Comparison of ENCODE assay signal across 8 cellular contexts in genomic region chr7:38358273-38358766, GRCh38.
DNase-seq lines count a peak whose midpoint lies in the region; ATAC-seq lines count a peak whose summit lies in the region.
"Not testable (repeated sequence)": the region's sequence is repeated elsewhere in the genome, so short reads cannot be mapped to it uniquely, and the experiment has no call there.

No MANE protein-coding gene starts in this region.

- DNase-seq in DMS53 (lab: John Stamatoyannopoulos, UW) (peak; percentile 50), dermis blood vessel endothelial cell (peak; percentile 72)
- not testable (repeated sequence) for DNase-seq in T-helper 17 cell
- DNase-seq in activated T-cell treated with anti-CD3 and anti-CD28 coated beads, Interleukin-2, amount 50 U/mL, for 48 hours: peak; percentile 57 to 64
- DNase-seq in stimulated activated naive CD4-positive, alpha-beta T cell treated with Interleukin-2 at 50 U/mL for 16 hours (lab: John Stamatoyannopoulos, UW): peak; percentile 48

- peaks cover 23% of the 10 kb centered on the region for H3K36me3 ChIP-seq in KOPT-K1 (ENCODE audit: insufficient read depth, low read length)

- H3K27ac Mint-ChIP-seq in T-helper 17 cell: peak overlapping the region; percentile 98

- not testable (repeated sequence) for H3K9me3 ChIP-seq in KOPT-K1 (ENCODE audit: insufficient read depth, low read length, poor library complexity, severe bottlenecking); T-helper 17 cell (ENCODE audit: control insufficient read depth, low read length, poor library complexity, severe bottlenecking); mononuclear cell (ENCODE audit: low read depth, low read length)

- H3K4me1 Mint-ChIP-seq in T-helper 17 cell: peaks cover 48% of the 10 kb centered on the region

- not testable (repeated sequence) for H3K27me3 ChIP-seq in mononuclear cell (ENCODE audit: insufficient read depth, low read length)

- not testable (repeated sequence) for H3K36me3 Mint-ChIP-seq in T-helper 17 cell (ENCODE audit: low read depth)

- ATAC-seq in GM21423 (IDR thresholded peaks at IDR 0.05; ENCODE audit: unreplicated experiment) (peak; percentile 18), T-helper 17 cell (peak; percentile 43)

- H3K4me3 Mint-ChIP-seq in T-helper 17 cell: peak overlapping the region; percentile 95

- H3K27ac ChIP-seq in KOPT-K1 (ENCODE audit: low read depth, low read length, poor library complexity, severe bottlenecking): peak overlapping the region; percentile 89

- H3K27me3 Mint-ChIP-seq in T-helper 17 cell: not testable (repeated sequence)

- H3K4me1 ChIP-seq in mononuclear cell (ENCODE audit: insufficient read depth, low read length): peaks cover 48% of the 10 kb centered on the region

- peak overlapping the region; percentile 21 for H3K4me3 ChIP-seq in mononuclear cell (ENCODE audit: low read length)
